ENCODE assay signal across 27 cellular contexts in genomic region chr19:2656533-2656932, GRCh38.
"Had no signal": no experiment of that assay in that cellular context is flagged by ENCODE, and none has a peak within 500 bp of the region (broad histone marks: within the 10 kb centered on the region; RNA-seq: fewer than 3 reads in every experiment).

No MANE protein-coding gene starts in this region.

- DNase-seq: hypothalamus; immature natural killer cell; kidney; left colon; lower lobe of right lung; mammary epithelial cell; mesendoderm; naive thymus-derived CD4-positive, alpha-beta T cell; ovary; spleen; stimulated activated CD4-positive, alpha-beta T cell treated with anti-CD3 and anti-CD28 coated beads, Interleukin-4, amount 100 ng/mL, for 24 hours; stimulated activated naive CD8-positive, alpha-beta T cell treated with anti-CD3 and anti-CD28 coated beads, Interleukin-15, Interleukin-2, amounts not matched to agents 100 U/mL and 50 U/mL, for 24 hours; stomach; testis; thyroid gland; transverse colon; upper lobe of left lung had no signal

- H3K27me3 ChIP-seq: ovary, right atrium auricular region, spleen, testis, thyroid gland, transverse colon, upper lobe of left lung, vagina had no signal

- H3K4me1 ChIP-seq: left lung, lower lobe of right lung, right atrium auricular region, thyroid gland, transverse colon, upper lobe of left lung, vagina had no signal

- H3K4me1 Mint-ChIP-seq: immature natural killer cell; naive thymus-derived CD4-positive, alpha-beta T cell; stimulated activated effector memory CD8-positive, alpha-beta T cell treated with anti-CD3 and anti-CD28 coated beads, Interleukin-12 subunit alpha, Interleukin-12 subunit beta, amount 100 ng/mL, for 72 hours had no signal

- H3K9me3 ChIP-seq: lower lobe of right lung, ovary, testis, thyroid gland, transverse colon, upper lobe of left lung, vagina had no signal

- H3K4me3 Mint-ChIP-seq: immature natural killer cell; mesothelial cell of epicardium; naive thymus-derived CD4-positive, alpha-beta T cell; natural killer cell treated with Interleukin-12 subunit alpha and Interleukin-12 subunit beta and Interleukin-15 and Interleukin-18, amount 100 ng/mL, for 72 hours; stimulated activated effector memory CD8-positive, alpha-beta T cell treated with anti-CD3 and anti-CD28 coated beads, Interleukin-12 subunit alpha, Interleukin-12 subunit beta, amount 100 ng/mL, for 72 hours had no signal

- H3K36me3 ChIP-seq: left lung, lower lobe of right lung, ovary, right atrium auricular region, stomach, thyroid gland, transverse colon, upper lobe of left lung, vagina had no signal

- H3K36me3 Mint-ChIP-seq: immature natural killer cell; mesothelial cell of epicardium; natural killer cell treated with Interleukin-12 subunit alpha and Interleukin-12 subunit beta and Interleukin-15 and Interleukin-18, amount 100 ng/mL, for 72 hours; stimulated activated effector memory CD8-positive, alpha-beta T cell treated with anti-CD3 and anti-CD28 coated beads, Interleukin-12 subunit alpha, Interleukin-12 subunit beta, amount 100 ng/mL, for 72 hours had no signal

- H3K27ac ChIP-seq: left lung, lower lobe of right lung, ovary, right atrium auricular region, skin epidermis, spleen, stomach, testis, thyroid gland, transverse colon, upper lobe of left lung, vagina had no signal

- ATAC-seq: left colon; left lung; lower lobe of right lung; naive thymus-derived CD4-positive, alpha-beta T cell; natural killer cell treated with Interleukin-12 subunit alpha and Interleukin-12 subunit beta and Interleukin-15 and Interleukin-18, amount 100 ng/mL, for 72 hours; sciatic nerve; stimulated activated effector memory CD8-positive, alpha-beta T cell treated with anti-CD3 and anti-CD28 coated beads, Interleukin-12 subunit alpha, Interleukin-12 subunit beta, amount 100 ng/mL, for 72 hours; stimulated activated naive CD8-positive, alpha-beta T cell treated with anti-CD3 and anti-CD28 coated beads, Interleukin-15, Interleukin-2, amounts not matched to agents 100 U/mL and 50 U/mL, for 24 hours had no signal

- H3K9me3 Mint-ChIP-seq: immature natural killer cell; mesothelial cell of epicardium; natural killer cell treated with Interleukin-12 subunit alpha and Interleukin-12 subunit beta and Interleukin-15 and Interleukin-18, amount 100 ng/mL, for 72 hours; stimulated activated effector memory CD8-positive, alpha-beta T cell treated with anti-CD3 and anti-CD28 coated beads, Interleukin-12 subunit alpha, Interleukin-12 subunit beta, amount 100 ng/mL, for 72 hours had no signal

- FAIRE-seq: islet of Langerhans, kidney had no signal

- H3K4me3 ChIP-seq: left lung, lower lobe of right lung, ovary, right atrium auricular region, skin epidermis, spleen, stomach, testis, thyroid gland, transverse colon, upper lobe of left lung, vagina had no signal

- H3K27ac Mint-ChIP-seq: immature natural killer cell; mesothelial cell of epicardium; naive thymus-derived CD4-positive, alpha-beta T cell; natural killer cell treated with Interleukin-12 subunit alpha and Interleukin-12 subunit beta and Interleukin-15 and Interleukin-18, amount 100 ng/mL, for 72 hours; progenitor cell of endocrine pancreas; stimulated activated effector memory CD8-positive, alpha-beta T cell treated with anti-CD3 and anti-CD28 coated beads, Interleukin-12 subunit alpha, Interleukin-12 subunit beta, amount 100 ng/mL, for 72 hours had no signal

- H3K27me3 Mint-ChIP-seq: naive thymus-derived CD4-positive, alpha-beta T cell; progenitor cell of endocrine pancreas had no signal
